8 cellular contexts compared by ENCODE assay signal in the genomic region with DNA sequence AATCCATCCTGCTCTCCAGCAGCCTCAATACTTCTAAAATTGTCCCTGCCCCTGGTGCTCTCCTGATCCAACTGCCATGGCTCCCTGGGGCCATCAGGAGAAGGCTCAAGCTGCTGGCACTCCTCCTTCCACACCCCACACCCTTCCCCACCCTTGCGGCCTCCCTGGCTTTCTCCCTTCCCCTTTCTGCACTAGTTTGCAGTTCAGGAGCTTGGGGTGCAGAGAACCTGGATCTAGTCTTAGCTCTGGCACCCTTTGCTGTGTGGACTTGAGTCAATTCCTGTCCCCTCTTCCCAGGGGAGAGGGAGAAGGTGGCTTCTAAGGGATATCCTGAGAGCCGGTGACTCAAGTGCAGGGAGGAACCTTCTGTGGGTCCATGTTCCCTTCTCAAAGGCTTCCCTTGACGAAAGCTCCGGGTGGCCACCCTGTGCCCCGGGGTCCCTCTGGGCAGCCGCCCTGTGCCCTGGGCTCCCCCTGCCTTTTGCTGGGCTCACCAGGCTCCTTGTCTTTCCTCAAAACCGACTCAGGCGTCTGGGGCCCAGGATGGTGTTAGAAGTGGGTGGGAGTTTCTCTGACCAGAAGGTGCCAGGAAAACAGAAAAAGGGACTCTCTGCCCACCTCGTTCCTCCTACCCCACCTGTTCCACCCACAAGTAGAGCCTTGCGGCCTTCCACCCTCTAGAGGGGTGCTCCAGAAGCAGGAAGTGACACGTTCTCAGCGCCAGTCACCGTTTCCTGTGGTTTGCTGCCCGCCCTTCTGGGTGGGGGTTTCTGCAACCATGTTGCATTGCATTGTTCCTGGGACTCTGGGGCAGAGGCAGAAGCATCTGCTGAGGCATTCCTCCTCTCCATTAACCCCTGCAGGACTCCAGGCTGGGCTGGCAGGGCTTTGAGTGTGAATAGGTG. TPM values are rescaled to one million over a fixed set of nuclear protein-coding genes. Genes with fewer than 3 reads are reported as not detected.
DNase-seq lines count a peak whose midpoint lies in the region; ATAC-seq and TF ChIP-seq lines count a peak whose summit lies in the region.

No MANE protein-coding gene starts in this region.

- TF ChIP-seq CTCF in CD4-positive, alpha-beta T cell (IDR thresholded peaks at IDR 0.05) = no peak
- TF ChIP-seq CTCF in psoas muscle (IDR thresholded peaks at IDR 0.05) = no peak
- TF ChIP-seq CTCF in uterus (IDR thresholded peaks at IDR 0.05) = no peak

- H3K4me3 ChIP-seq in psoas muscle (no peak overlapping the region), uterus (no peak overlapping the region), SJCRH30 (no peak overlapping the region)

- H3K9me3 ChIP-seq in CD4-positive, alpha-beta T cell (ENCODE audit: control insufficient read depth, low read length) = no peaks in the 10 kb centered on the region
- peaks cover 1% of the 10 kb centered on the region for H3K9me3 ChIP-seq in psoas muscle
- no peaks in the 10 kb centered on the region for H3K9me3 ChIP-seq in uterus
- no peaks in the 10 kb centered on the region for H3K9me3 ChIP-seq in SJCRH30 (replicated peaks)

- H3K27me3 Mint-ChIP-seq in CD4-positive, alpha-beta T cell = no peaks in the 10 kb centered on the region
- H3K27me3 Mint-ChIP-seq in activated CD4-positive, alpha-beta T cell treated with anti-CD3 and anti-CD28 coated beads, Interleukin-2, amount 10 ng/mL, durations not matched to agents 7 days and 5 days = no peaks in the 10 kb centered on the region

- H3K27ac Mint-ChIP-seq in CD4-positive, alpha-beta T cell = peak overlapping the region; percentile 98
- peak overlapping the region; percentile 98 for H3K27ac Mint-ChIP-seq in activated CD4-positive, alpha-beta T cell treated with anti-CD3 and anti-CD28 coated beads, Interleukin-2, amount 10 ng/mL, durations not matched to agents 7 days and 5 days

- intact Hi-C loops in CD4-positive, alpha-beta T cell (cut with DNase I, micrococcal nuclease) = loop anchor here in 1 of 2 experiments (1.0 to 5.0 kb wide), 2 partner anchors 15 to 1774 kb away; a partner anchor contains a TSS
- intact Hi-C loops in psoas muscle (cut with DNase I) (no loop called here), uterus (cut with DNase I; ENCODE audit: low total_unique reads) (no loop called here)

- peaks cover 3% of the 10 kb centered on the region for H3K9me3 Mint-ChIP-seq in CD4-positive, alpha-beta T cell
- peaks cover 7% of the 10 kb centered on the region for H3K9me3 Mint-ChIP-seq in activated CD4-positive, alpha-beta T cell treated with anti-CD3 and anti-CD28 coated beads, Interleukin-2, amount 10 ng/mL, durations not matched to agents 7 days and 5 days

- peak overlapping the region; percentile 87 for H3K4me3 Mint-ChIP-seq in CD4-positive, alpha-beta T cell
- H3K4me3 Mint-ChIP-seq in activated CD4-positive, alpha-beta T cell treated with anti-CD3 and anti-CD28 coated beads, Interleukin-2, amount 10 ng/mL, durations not matched to agents 7 days and 5 days = peak overlapping the region; percentile 73

- H3K4me1 Mint-ChIP-seq in CD4-positive, alpha-beta T cell (ENCODE audit: low read depth) = peaks cover 67% of the 10 kb centered on the region
- peaks cover 74% of the 10 kb centered on the region for H3K4me1 Mint-ChIP-seq in activated CD4-positive, alpha-beta T cell treated with anti-CD3 and anti-CD28 coated beads, Interleukin-2, amount 10 ng/mL, durations not matched to agents 7 days and 5 days

- peak; percentile 95 for ATAC-seq in CD4-positive, alpha-beta T cell (ENCODE audit: poor library complexity)
- ATAC-seq in GM21423 (IDR thresholded peaks at IDR 0.05; ENCODE audit: unreplicated experiment) (peak; percentile 80), psoas muscle (peak in 3 of 4 donors; percentile 28 to 39 (median 35))

- peaks cover 56% of the 10 kb centered on the region for H3K36me3 Mint-ChIP-seq in CD4-positive, alpha-beta T cell (ENCODE audit: low read depth)
- H3K36me3 Mint-ChIP-seq in activated CD4-positive, alpha-beta T cell treated with anti-CD3 and anti-CD28 coated beads, Interleukin-2, amount 10 ng/mL, durations not matched to agents 7 days and 5 days (ENCODE audit: low read depth) = peaks cover 62% of the 10 kb centered on the region

- H3K36me3 ChIP-seq in psoas muscle (ENCODE audit: insufficient read depth in 1 of 2, low read depth in 1 of 2) = no peaks in the 10 kb centered on the region
- no peaks in the 10 kb centered on the region for H3K36me3 ChIP-seq in uterus
- H3K36me3 ChIP-seq in SJCRH30 = peaks cover 2% of the 10 kb centered on the region

- in situ Hi-C loops in KBM-7 (cut with MboI; ENCODE audit: low pct_unique_long_range_greater_than_20kb, low sequenced_read_pairs) = no loop called here

- no peaks in the 10 kb centered on the region for H3K27me3 ChIP-seq in CD4-positive, alpha-beta T cell (ENCODE audit: control insufficient read depth, insufficient read depth, low read length)
- H3K27me3 ChIP-seq in psoas muscle (ENCODE audit: insufficient read depth in 3 of 3, low read length in 2 of 3) = no peaks in the 10 kb centered on the region
- no peaks in the 10 kb centered on the region for H3K27me3 ChIP-seq in uterus
- no peaks in the 10 kb centered on the region for H3K27me3 ChIP-seq in SJCRH30

- CTCF ChIA-PET in CD4-positive, alpha-beta T cell (lab: Charles Lee) = interaction anchor here (1.0 to 4.6 kb wide), 6 partner anchors 15 to 48 kb away, joined by 3 to 15 read pairs (median 6); a partner anchor contains a TSS
- CTCF ChIA-PET in activated CD4-positive, alpha-beta T cell treated with anti-CD3 and anti-CD28 coated beads, Interleukin-2, amount 10 ng/mL, durations not matched to agents 7 days and 5 days (lab: Charles Lee) = interaction anchor here (2.9 to 6.8 kb wide), 2 partner anchors 14 to 15 kb away, joined by 19 to 37 read pairs; a partner anchor contains a TSS

- no peak for TF ChIP-seq POLR2A in uterus (IDR thresholded peaks at IDR 0.05)

- DNase-seq in CD4-positive, alpha-beta T cell = peak; percentile 73 to 88 (median 81)
- DNase-seq in KBM-7 (peak; percentile 87), psoas muscle (peak; percentile 54 to 75), uterus (no peak), SJCRH30 (no peak)
- DNase-seq in activated CD4-positive, alpha-beta T cell treated with anti-CD3 and anti-CD28 coated beads, Interleukin-2, amount 10 ng/mL, durations not matched to agents 7 days and 5 days = peak; percentile 92
- peak; percentile 85 for DNase-seq in effector CD4-positive, alpha-beta T cell

- 79 to 84% (median 80%) methylated on average over 14 of the region's 14 CpGs for WGBS in psoas muscle, 3 donors

- POLR2A ChIA-PET in CD4-positive, alpha-beta T cell (lab: Charles Lee) = interaction anchor here (0.9 to 3.4 kb wide), 6 partner anchors 9 to 48 kb away, joined by 4 to 20 read pairs (median 11); a partner anchor contains a TSS
- POLR2A ChIA-PET in activated CD4-positive, alpha-beta T cell treated with anti-CD3 and anti-CD28 coated beads, Interleukin-2, amount 10 ng/mL, durations not matched to agents 7 days and 5 days (lab: Charles Lee) = interaction anchor here (1.3 kb wide), 1 partner anchor 15 kb away, joined by 4 read pairs; a partner anchor contains a TSS

- H3K4me1 ChIP-seq in psoas muscle (peaks cover 7% of the 10 kb centered on the region), uterus (peaks cover 12 to 14% of the 10 kb centered on the region in 2 donors), SJCRH30 (peaks cover 24% of the 10 kb centered on the region)

- peak overlapping the region; percentile 90 for H3K27ac ChIP-seq in CD4-positive, alpha-beta T cell (ENCODE audit: low read depth, low read length)
- H3K27ac ChIP-seq in psoas muscle (no peak overlapping the region), uterus (peak overlapping the region; percentile 48 to 89), SJCRH30 (no peak overlapping the region)

RNA-seq across cellular contexts. Expression of a gene that starts 15.0 kb away (rescaled TPM):
- 10 to 100 TPM; 13.6 to 13.7 TPM for total RNA-seq in CD4-positive, alpha-beta T cell
- total RNA-seq in activated CD4-positive, alpha-beta T cell treated with anti-CD3 and anti-CD28 coated beads, Interleukin-2, amount 10 ng/mL, durations not matched to agents 7 days and 5 days = 10 to 100 TPM; 53.9 to 58.4 TPM
- total RNA-seq in psoas muscle = 1 to 10 TPM; 3.6 to 6.5 (median 4.9) TPM
- 1 to 10 TPM; 2.5 to 3.4 (median 3.2) TPM for polyA plus RNA-seq in psoas muscle
- 100 to 1,000 TPM in 1 of 4 donors, 10 to 100 TPM in 3; 25.6 to 109 (median 60.8) TPM for total RNA-seq in uterus
- total RNA-seq in SJCRH30 (2014; rRNA removed; shearing (Covaris generic)) = 26.3 and 27.1 TPM in 2 replicates

RNA-seq across cellular contexts. Expression of a gene that starts 17.6 kb away (rescaled TPM):
- under 1 TPM; 0.22 to 0.36 TPM for total RNA-seq in CD4-positive, alpha-beta T cell
- under 1 TPM in 1 of 2 experiments, not detected in 1; 0.17 TPM for total RNA-seq in activated CD4-positive, alpha-beta T cell treated with anti-CD3 and anti-CD28 coated beads, Interleukin-2, amount 10 ng/mL, durations not matched to agents 7 days and 5 days
- not detected for total RNA-seq in psoas muscle
- under 1 TPM in 2 of 3 donors, not detected in 1; 0.03 to 0.04 TPM for polyA plus RNA-seq in psoas muscle
- 1 to 10 TPM in 2 of 4 donors, under 1 TPM in 2; 0.26 to 1.6 (median 0.99) TPM for total RNA-seq in uterus
- total RNA-seq in SJCRH30 (2014; rRNA removed; shearing (Covaris generic)) = 0.05 and 0.24 TPM in 2 replicates

RNA-seq across cellular contexts. Expression of a gene that starts 39.2 kb away (rescaled TPM):
- 10 to 100 TPM; 32.0 to 32.8 TPM for total RNA-seq in CD4-positive, alpha-beta T cell
- 100 to 1,000 TPM; 156 to 158 TPM for total RNA-seq in activated CD4-positive, alpha-beta T cell treated with anti-CD3 and anti-CD28 coated beads, Interleukin-2, amount 10 ng/mL, durations not matched to agents 7 days and 5 days
- total RNA-seq in psoas muscle (10 to 100 TPM; 52.1 to 58.3 (median 54.6) TPM), uterus (100 to 1,000 TPM; 111 to 191 (median 141) TPM)
- 100 to 1,000 TPM in 1 of 3 donors, 10 to 100 TPM in 2; 59.2 to 125 (median 75.9) TPM for polyA plus RNA-seq in psoas muscle
- total RNA-seq in SJCRH30 (2014; rRNA removed; shearing (Covaris generic)) = 175 and 179 TPM in 2 replicates

Comparison
In these comparisons a context has a peak if more than half of its experiments do, and no peak if none do; other contexts are left out.
1. ATAC-seq: peak in every context shown above with its lines; median percentile 95 in CD4-positive, alpha-beta T cell; 80 in GM21423; 35 in psoas muscle.
2. DNase-seq: peak in CD4-positive, alpha-beta T cell (10 of 10), KBM-7 (single experiment), activated CD4-positive, alpha-beta T cell treated with anti-CD3 and anti-CD28 coated beads, Interleukin-2, amount 10 ng/mL, durations not matched to agents 7 days and 5 days (single experiment), effector CD4-positive, alpha-beta T cell (single experiment) and psoas muscle (2 of 2); none in uterus (0 of 2) and SJCRH30 (0 of 2).
3. H3K27ac ChIP-seq: peak in CD4-positive, alpha-beta T cell (single experiment) and uterus (2 of 2); none in psoas muscle (single experiment) and SJCRH30 (single experiment).